Comparison of ENCODE assay signal across 21 cellular contexts in genomic region chr1:109771712-109772657, GRCh38. TPM values are rescaled to one million over a fixed set of nuclear protein-coding genes. Genes with fewer than 3 reads are reported as not detected.
DNase-seq lines count a peak whose midpoint lies in the region; TF ChIP-seq lines count a peak whose summit lies in the region.
"Had no signal": no experiment of that assay in that cellular context is flagged by ENCODE, and none has a peak within 500 bp of the region (broad histone marks: within the 10 kb centered on the region; RNA-seq: fewer than 3 reads in every experiment).

No MANE protein-coding gene starts in this region.

- no peaks in the 10 kb centered on the region for H3K27me3 ChIP-seq in liver (ENCODE audit: control insufficient read depth in 4 of 4, insufficient read depth in 4 of 4, low read length in 3 of 4)
- no peaks in the 10 kb centered on the region for H3K27me3 ChIP-seq in suprapubic skin
- H3K27me3 ChIP-seq: esophagus squamous epithelium, tibial artery had no signal

- TF ChIP-seq EP300 in suprapubic skin (IDR thresholded peaks at IDR 0.05): no peak

- peaks cover 0 to 6% (median 0%) of the 10 kb centered on the region in 4 donors for H3K4me1 ChIP-seq in liver (ENCODE audit: control insufficient read depth in 4 of 4, insufficient read depth in 4 of 4, low read length in 3 of 4)
- H3K4me1 ChIP-seq in suprapubic skin: peaks cover 6% of the 10 kb centered on the region

- H3K36me3 ChIP-seq in liver (ENCODE audit: control insufficient read depth in 4 of 4, insufficient read depth in 3 of 4, low read depth in 1 of 4, low read length in 3 of 4): no peaks in the 10 kb centered on the region
- H3K36me3 ChIP-seq in suprapubic skin: no peaks in the 10 kb centered on the region
- H3K36me3 ChIP-seq: esophagus squamous epithelium, tibial artery had no signal

- no peak overlapping the region for H3K4me3 ChIP-seq in liver (ENCODE audit: low read depth in 1 of 3, low read length in 3 of 3)
- H3K4me3 ChIP-seq in suprapubic skin: no peak overlapping the region
- H3K4me3 ChIP-seq: esophagus squamous epithelium, tibial artery had no signal

- peaks cover 16% of the 10 kb centered on the region for H3K4me1 Mint-ChIP-seq in activated CD4-positive, alpha-beta T cell treated with anti-CD3 and anti-CD28 coated beads, Interleukin-2, amount 10 ng/mL, durations not matched to agents 24 days and 14 days
- H3K4me1 Mint-ChIP-seq in chondrocyte (ENCODE audit: low read depth): peaks cover 18% of the 10 kb centered on the region

- H3K27me3 Mint-ChIP-seq in activated CD4-positive, alpha-beta T cell treated with anti-CD3 and anti-CD28 coated beads, Interleukin-2, amount 10 ng/mL, durations not matched to agents 24 days and 14 days: peaks cover 3% of the 10 kb centered on the region
- no peaks in the 10 kb centered on the region for H3K27me3 Mint-ChIP-seq in chondrocyte (ENCODE audit: low read depth)
- H3K27me3 Mint-ChIP-seq: activated CD4-positive, alpha-beta memory T cell treated with anti-CD3 and anti-CD28 coated beads for 36 hours; stimulated activated memory B cell treated with anti-CD40 and anti-IgM and Interleukin-4, amounts not matched to agents 10 μg/mL and 1 μg/mL and 100 μg/mL, for 72 hours had no signal

- H3K9me3 ChIP-seq in liver (ENCODE audit: control insufficient read depth in 4 of 4, low read length in 3 of 4): no peaks in the 10 kb centered on the region
- H3K9me3 ChIP-seq in suprapubic skin: no peaks in the 10 kb centered on the region
- H3K9me3 ChIP-seq: esophagus squamous epithelium, tibial artery had no signal

- H3K27ac Mint-ChIP-seq in activated CD4-positive, alpha-beta T cell treated with anti-CD3 and anti-CD28 coated beads, Interleukin-2, amount 10 ng/mL, durations not matched to agents 24 days and 14 days: peak overlapping the region; percentile 7
- H3K27ac Mint-ChIP-seq in chondrocyte (ENCODE audit: unreplicated experiment): no peak overlapping the region
- H3K27ac Mint-ChIP-seq: activated CD4-positive, alpha-beta memory T cell treated with anti-CD3 and anti-CD28 coated beads for 36 hours; stimulated activated memory B cell treated with anti-CD40 and anti-IgM and Interleukin-4, amounts not matched to agents 10 μg/mL and 1 μg/mL and 100 μg/mL, for 72 hours had no signal

- WGBS in liver: 60% methylated on average over 10 of the region's 10 CpGs
- 78% methylated on average over 10 of the region's 10 CpGs for WGBS in suprapubic skin

- DNase-seq in activated CD4-positive, alpha-beta T cell treated with anti-CD3 and anti-CD28 coated beads, Interleukin-2, amount 10 ng/mL, durations not matched to agents 24 days and 14 days: no peak
- DNase-seq in activated CD4-positive, alpha-beta T cell treated with anti-CD3 and anti-CD28 coated beads, Interleukin-2, amount 50 U/mL, for 1 hour: no peak
- peak; percentile 32 for DNase-seq in chondrocyte (ENCODE audit: low spot score)
- DNase-seq in suprapubic skin (ENCODE audit: low spot score in 2 of 2): peak; percentile 55 to 56
- DNase-seq in NCI-H748 treated with DMSO at 0.1 percent for 48 hours (lab: John Stamatoyannopoulos, UW): no peak
- DNase-seq in NCI-H510A (lab: John Stamatoyannopoulos, UW): no peak
- no peak for DNase-seq in KG1 (lab: John Stamatoyannopoulos, UW)
- DNase-seq: 8988T; activated CD4-positive, alpha-beta memory T cell treated with anti-CD3 and anti-CD28 coated beads for 36 hours; activated T-cell treated with anti-CD3 and anti-CD28 coated beads, Interleukin-2, amount 50 U/mL, for 48 hours; effector CD4-positive, alpha-beta T cell; esophagus squamous epithelium; NCI-H146 had no signal

- no peak overlapping the region for H3K4me3 Mint-ChIP-seq in activated CD4-positive, alpha-beta T cell treated with anti-CD3 and anti-CD28 coated beads, Interleukin-2, amount 10 ng/mL, durations not matched to agents 24 days and 14 days
- H3K4me3 Mint-ChIP-seq in chondrocyte (ENCODE audit: unreplicated experiment): no peak overlapping the region
- H3K4me3 Mint-ChIP-seq: activated CD4-positive, alpha-beta memory T cell treated with anti-CD3 and anti-CD28 coated beads for 36 hours; naive thymus-derived CD4-positive, alpha-beta T cell; stimulated activated memory B cell treated with anti-CD40 and anti-IgM and Interleukin-4, amounts not matched to agents 10 μg/mL and 1 μg/mL and 100 μg/mL, for 72 hours had no signal

- no peak for TF ChIP-seq RAD21 in liver (IDR thresholded peaks at IDR 0.05)

- intact Hi-C loops in activated CD4-positive, alpha-beta T cell treated with anti-CD3 and anti-CD28 coated beads, Interleukin-2, amount 10 ng/mL, durations not matched to agents 24 days and 14 days (cut with micrococcal nuclease): loop anchor here (5.0 kb wide), 1 partner anchor 115 kb away; the partner anchor contains the start of gene GSTM4

- no peak for TF ChIP-seq CTCF in chondrocyte (IDR thresholded peaks at IDR 0.05)
- TF ChIP-seq CTCF in liver (IDR thresholded peaks at IDR 0.05; ENCODE audit: low read depth, low read length, missing input control): no peak
- no peak for TF ChIP-seq CTCF in suprapubic skin (IDR thresholded peaks at IDR 0.05)

- no peaks in the 10 kb centered on the region for H3K9me3 Mint-ChIP-seq in activated CD4-positive, alpha-beta T cell treated with anti-CD3 and anti-CD28 coated beads, Interleukin-2, amount 10 ng/mL, durations not matched to agents 24 days and 14 days
- no peaks in the 10 kb centered on the region for H3K9me3 Mint-ChIP-seq in chondrocyte (ENCODE audit: low read depth)
- H3K9me3 Mint-ChIP-seq: activated CD4-positive, alpha-beta memory T cell treated with anti-CD3 and anti-CD28 coated beads for 36 hours; naive thymus-derived CD4-positive, alpha-beta T cell; stimulated activated memory B cell treated with anti-CD40 and anti-IgM and Interleukin-4, amounts not matched to agents 10 μg/mL and 1 μg/mL and 100 μg/mL, for 72 hours had no signal

- no peak overlapping the region for H3K9ac ChIP-seq in liver (ENCODE audit: low read depth in 1 of 2, low read length in 2 of 2)

- no peak for TF ChIP-seq POLR2A in suprapubic skin (IDR thresholded peaks at IDR 0.05)

- H3K27ac ChIP-seq in liver (ENCODE audit: low read depth in 1 of 2, low read length in 2 of 2): no peak overlapping the region
- H3K27ac ChIP-seq in suprapubic skin: no peak overlapping the region
- H3K27ac ChIP-seq: esophagus squamous epithelium, tibial artery had no signal

- no peaks in the 10 kb centered on the region for H3K36me3 Mint-ChIP-seq in activated CD4-positive, alpha-beta T cell treated with anti-CD3 and anti-CD28 coated beads, Interleukin-2, amount 10 ng/mL, durations not matched to agents 24 days and 14 days (ENCODE audit: low read depth)
- no peaks in the 10 kb centered on the region for H3K36me3 Mint-ChIP-seq in chondrocyte (ENCODE audit: low read depth)
- H3K36me3 Mint-ChIP-seq: activated CD4-positive, alpha-beta memory T cell treated with anti-CD3 and anti-CD28 coated beads for 36 hours; naive thymus-derived CD4-positive, alpha-beta T cell; stimulated activated memory B cell treated with anti-CD40 and anti-IgM and Interleukin-4, amounts not matched to agents 10 μg/mL and 1 μg/mL and 100 μg/mL, for 72 hours had no signal

TF ChIP-seq in liver, 16 proteins besides CTCF, POLR2A, EP300 and RAD21:
- no peak for TF ChIP-seq NR2F2 (IDR thresholded peaks at IDR 0.05)
- no peak for TF ChIP-seq JUND (IDR thresholded peaks at IDR 0.05)
- peak; percentile 43 to 46 for TF ChIP-seq HNF4A (conservative IDR thresholded peaks at IDR 0.05)
- TF ChIP-seq HNF4G (IDR thresholded peaks at IDR 0.05): no peak
- TF ChIP-seq SP1 (IDR thresholded peaks at IDR 0.05): no peak

RNA-seq across cellular contexts. Expression of gene EPS8L3, which starts 8.3 kb away (rescaled TPM):
- not detected in 2 replicates for total RNA-seq in activated CD4-positive, alpha-beta T cell treated with anti-CD3 and anti-CD28 coated beads, Interleukin-2, amount 10 ng/mL, durations not matched to agents 24 days and 14 days
- total RNA-seq in chondrocyte: not detected in 3 replicates
- total RNA-seq in liver: under 1 TPM in 1 of 2 donors, not detected in 1; 0.09 TPM
- polyA plus RNA-seq in liver: under 1 TPM; 0.15 to 0.38 TPM
- not detected for total RNA-seq in suprapubic skin
- total RNA-seq: activated CD4-positive, alpha-beta memory T cell treated with anti-CD3 and anti-CD28 coated beads for 36 hours; bronchial epithelial cell; glomerular endothelial cell; lung microvascular endothelial cell; naive thymus-derived CD4-positive, alpha-beta T cell had no signal
- polyA plus RNA-seq: BJ; naive thymus-derived CD4-positive, alpha-beta T cell had no signal

RNA-seq across cellular contexts. Expression of gene GSTM3, which starts 31.1 kb away (rescaled TPM):
- 12.4 and 13.0 TPM in 2 replicates for total RNA-seq in activated CD4-positive, alpha-beta T cell treated with anti-CD3 and anti-CD28 coated beads, Interleukin-2, amount 10 ng/mL, durations not matched to agents 24 days and 14 days
- 51.2 to 63.8 TPM (median 61.5 TPM) in 3 replicates for total RNA-seq in chondrocyte
- total RNA-seq in liver: 10 to 100 TPM in 1 of 2 donors, 1 to 10 TPM in 1; 6.9 to 39.8 TPM
- polyA plus RNA-seq in liver: 10 to 100 TPM; 30.1 to 51.5 TPM
- total RNA-seq in suprapubic skin: 100 to 1,000 TPM in 2 of 4 donors, 10 to 100 TPM in 2; 65.9 to 288 (median 114) TPM

RNA-seq across cellular contexts. Expression of gene GSTM5, which starts 59.9 kb away (rescaled TPM):
- total RNA-seq in activated CD4-positive, alpha-beta T cell treated with anti-CD3 and anti-CD28 coated beads, Interleukin-2, amount 10 ng/mL, durations not matched to agents 24 days and 14 days: 0.07 TPM in 1 of 2 replicates, not detected in the other
- total RNA-seq in chondrocyte (not detected in 3 replicates), liver (1 to 10 TPM in 1 of 2 donors, under 1 TPM in 1; 0.59 to 1.3 TPM), suprapubic skin (1 to 10 TPM in 2 of 4 donors, under 1 TPM in 1, not detected in 1; 0.38 to 2.6 (median 1.4) TPM)
- 1 to 10 TPM; 1.4 to 2.8 TPM for polyA plus RNA-seq in liver
- total RNA-seq: activated CD4-positive, alpha-beta memory T cell treated with anti-CD3 and anti-CD28 coated beads for 36 hours; bronchial epithelial cell; glomerular endothelial cell; lung microvascular endothelial cell had no signal
- polyA plus RNA-seq: naive thymus-derived CD4-positive, alpha-beta T cell had no signal

Comparison
In these comparisons a context has a peak if more than half of its experiments do, and no peak if none do; other contexts are left out.
1. DNase-seq: peak in chondrocyte (single experiment) and suprapubic skin (2 of 2); none in activated CD4-positive, alpha-beta T cell treated with anti-CD3 and anti-CD28 coated beads, Interleukin-2, amount 10 ng/mL, durations not matched to agents 24 days and 14 days (single experiment), activated CD4-positive, alpha-beta T cell treated with anti-CD3 and anti-CD28 coated beads, Interleukin-2, amount 50 U/mL, for 1 hour (single experiment), NCI-H748 treated with DMSO at 0.1 percent for 48 hours (single experiment), NCI-H510A (single experiment) and KG1 (single experiment).